1 cellular context compared by ENCODE assay signal in the genomic region with DNA sequence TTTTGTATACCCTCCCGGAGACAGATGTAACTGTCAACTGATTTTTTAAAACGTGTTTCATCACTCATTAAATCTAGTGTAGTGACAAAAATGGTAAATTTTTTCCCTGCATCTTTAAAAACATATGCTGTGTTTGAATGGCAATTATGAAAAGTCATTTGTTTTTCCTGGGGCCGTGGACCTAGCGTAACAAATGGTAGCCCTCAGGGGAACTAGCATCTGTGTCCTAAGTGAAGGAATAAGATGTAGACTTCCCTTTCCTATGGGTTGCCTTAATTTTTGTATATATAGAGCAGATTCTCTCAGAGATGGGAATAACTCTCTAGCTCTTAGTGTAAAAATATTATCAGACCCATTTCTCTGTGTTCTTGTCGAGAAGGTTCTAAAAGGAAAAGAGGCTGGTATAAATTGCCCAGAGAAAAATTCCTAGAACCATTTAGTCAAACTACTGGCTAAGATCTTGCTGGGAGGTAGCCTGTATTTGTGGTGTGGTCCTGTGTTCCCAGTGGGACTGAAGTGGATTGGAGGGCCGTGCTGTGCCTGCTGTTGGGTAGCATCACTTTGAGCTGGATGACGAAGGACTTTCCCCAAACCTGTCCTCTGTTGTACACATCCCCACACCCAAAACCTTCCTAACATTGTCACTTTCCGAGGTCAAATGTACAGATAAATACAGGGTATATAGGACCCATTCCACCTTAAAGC.
TF ChIP-seq lines count a peak whose summit lies in the region.

No MANE protein-coding gene starts in this region.

TF ChIP-seq in WTC11, 78 proteins besides CTCF, POLR2A, EP300 and RAD21 (continued from another document):
- TF ChIP-seq, protein P1, sequence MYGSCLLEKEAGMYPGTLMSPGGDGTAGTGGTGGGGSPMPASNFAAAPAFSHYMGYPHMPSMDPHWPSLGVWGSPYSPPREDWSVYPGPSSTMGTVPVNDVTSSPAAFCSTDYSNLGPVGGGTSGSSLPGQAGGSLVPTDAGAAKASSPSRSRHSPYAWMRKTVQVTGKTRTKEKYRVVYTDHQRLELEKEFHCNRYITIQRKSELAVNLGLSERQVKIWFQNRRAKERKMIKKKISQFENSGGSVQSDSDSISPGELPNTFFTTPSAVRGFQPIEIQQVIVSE (CRISPR knock-in tag; IDR thresholded peaks at IDR 0.05; ENCODE audit: borderline replicate concordance): no peak
- no peak for TF ChIP-seq TCF7 (CRISPR knock-in tag; IDR thresholded peaks at IDR 0.05; ENCODE audit: low read depth)
